20 cellular contexts compared by ENCODE assay signal in the genomic region with DNA sequence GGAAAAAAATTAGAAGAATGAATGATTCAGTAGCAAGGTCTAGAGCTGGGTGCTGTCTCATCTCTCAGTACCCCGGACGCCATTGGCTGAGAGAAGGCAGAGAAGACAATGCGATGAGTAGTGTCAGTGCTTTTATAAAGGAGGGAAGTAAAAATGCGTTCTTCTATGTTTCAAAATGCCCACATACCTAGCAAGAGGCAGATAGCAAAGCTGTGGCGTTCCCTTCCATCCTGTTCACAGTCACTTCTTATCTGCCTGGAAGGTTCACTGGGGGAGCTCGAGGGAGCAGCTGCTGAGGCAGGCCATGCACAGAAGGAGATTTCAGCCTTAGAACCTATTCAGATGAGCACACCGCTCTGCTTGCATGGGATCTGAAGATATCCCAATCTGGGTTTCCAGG.
"Had no signal": no experiment of that assay in that cellular context is flagged by ENCODE, and none has a peak within 500 bp of the region (broad histone marks: within the 10 kb centered on the region; RNA-seq: fewer than 3 reads in every experiment).

No MANE protein-coding gene starts in this region.

- H3K27me3 ChIP-seq: neural progenitor cell, ovary, thyroid gland, upper lobe of left lung, vagina had no signal

- H3K36me3 ChIP-seq: heart left ventricle, neural progenitor cell, ovary, thyroid gland, upper lobe of left lung, vagina had no signal

- H3K27ac Mint-ChIP-seq: neural progenitor cell, progenitor cell of endocrine pancreas had no signal

- H3K4me1 ChIP-seq: heart left ventricle, neural progenitor cell, thyroid gland, vagina had no signal

- H2AFZ ChIP-seq: neural progenitor cell had no signal

- H3K9me3 ChIP-seq: ovary, thyroid gland had no signal

- H3K4me3 ChIP-seq: dorsolateral prefrontal cortex, heart left ventricle, lung, neural progenitor cell, ovary, thyroid gland, upper lobe of left lung, vagina had no signal

- H3K9ac ChIP-seq: neural progenitor cell had no signal

- H3K4me3 Mint-ChIP-seq: natural killer cell treated with Interleukin-12 subunit alpha and Interleukin-12 subunit beta and Interleukin-15 and Interleukin-18, amount 100 ng/mL, for 72 hours; neural progenitor cell had no signal

- H3K36me3 Mint-ChIP-seq: neural progenitor cell had no signal

- H3K4me1 Mint-ChIP-seq: neural progenitor cell had no signal

- DNase-seq: dorsolateral prefrontal cortex; effector CD8-positive, alpha-beta T cell; foreskin melanocyte; heart left ventricle; hippocampal formation; left ventricle myocardium superior; mesenchymal stem cell; midbrain; nucleus accumbens; ovary; right cardiac atrium; stimulated activated CD4-positive, alpha-beta T cell treated with anti-CD3 and anti-CD28 coated beads, Interleukin-12 subunit alpha, Interleukin-12 subunit beta, amount 100 ng/mL, for 4 hours; stimulated activated naive CD4-positive, alpha-beta T cell treated with Interleukin-2 at 50 U/mL for 16 hours; thyroid gland; upper lobe of left lung had no signal

- H3K4me2 ChIP-seq: neural progenitor cell had no signal

- H3K27ac ChIP-seq: dorsolateral prefrontal cortex, heart left ventricle, neural progenitor cell, ovary, thyroid gland, upper lobe of left lung, vagina had no signal
